Comparison of ENCODE assay signal across 1 cellular context in genomic region chr15:71455878-71456277, GRCh38.
A peak's percentile ranks its signal among the peaks of the same experiment; 100 is the strongest.
TF ChIP-seq lines count a peak whose summit lies in the region.

No MANE protein-coding gene starts in this region.

TF ChIP-seq in HepG2, 621 proteins besides CTCF, POLR2A, EP300 and RAD21 (continued from another document and continues in another):
- TF ChIP-seq, protein P1, sequence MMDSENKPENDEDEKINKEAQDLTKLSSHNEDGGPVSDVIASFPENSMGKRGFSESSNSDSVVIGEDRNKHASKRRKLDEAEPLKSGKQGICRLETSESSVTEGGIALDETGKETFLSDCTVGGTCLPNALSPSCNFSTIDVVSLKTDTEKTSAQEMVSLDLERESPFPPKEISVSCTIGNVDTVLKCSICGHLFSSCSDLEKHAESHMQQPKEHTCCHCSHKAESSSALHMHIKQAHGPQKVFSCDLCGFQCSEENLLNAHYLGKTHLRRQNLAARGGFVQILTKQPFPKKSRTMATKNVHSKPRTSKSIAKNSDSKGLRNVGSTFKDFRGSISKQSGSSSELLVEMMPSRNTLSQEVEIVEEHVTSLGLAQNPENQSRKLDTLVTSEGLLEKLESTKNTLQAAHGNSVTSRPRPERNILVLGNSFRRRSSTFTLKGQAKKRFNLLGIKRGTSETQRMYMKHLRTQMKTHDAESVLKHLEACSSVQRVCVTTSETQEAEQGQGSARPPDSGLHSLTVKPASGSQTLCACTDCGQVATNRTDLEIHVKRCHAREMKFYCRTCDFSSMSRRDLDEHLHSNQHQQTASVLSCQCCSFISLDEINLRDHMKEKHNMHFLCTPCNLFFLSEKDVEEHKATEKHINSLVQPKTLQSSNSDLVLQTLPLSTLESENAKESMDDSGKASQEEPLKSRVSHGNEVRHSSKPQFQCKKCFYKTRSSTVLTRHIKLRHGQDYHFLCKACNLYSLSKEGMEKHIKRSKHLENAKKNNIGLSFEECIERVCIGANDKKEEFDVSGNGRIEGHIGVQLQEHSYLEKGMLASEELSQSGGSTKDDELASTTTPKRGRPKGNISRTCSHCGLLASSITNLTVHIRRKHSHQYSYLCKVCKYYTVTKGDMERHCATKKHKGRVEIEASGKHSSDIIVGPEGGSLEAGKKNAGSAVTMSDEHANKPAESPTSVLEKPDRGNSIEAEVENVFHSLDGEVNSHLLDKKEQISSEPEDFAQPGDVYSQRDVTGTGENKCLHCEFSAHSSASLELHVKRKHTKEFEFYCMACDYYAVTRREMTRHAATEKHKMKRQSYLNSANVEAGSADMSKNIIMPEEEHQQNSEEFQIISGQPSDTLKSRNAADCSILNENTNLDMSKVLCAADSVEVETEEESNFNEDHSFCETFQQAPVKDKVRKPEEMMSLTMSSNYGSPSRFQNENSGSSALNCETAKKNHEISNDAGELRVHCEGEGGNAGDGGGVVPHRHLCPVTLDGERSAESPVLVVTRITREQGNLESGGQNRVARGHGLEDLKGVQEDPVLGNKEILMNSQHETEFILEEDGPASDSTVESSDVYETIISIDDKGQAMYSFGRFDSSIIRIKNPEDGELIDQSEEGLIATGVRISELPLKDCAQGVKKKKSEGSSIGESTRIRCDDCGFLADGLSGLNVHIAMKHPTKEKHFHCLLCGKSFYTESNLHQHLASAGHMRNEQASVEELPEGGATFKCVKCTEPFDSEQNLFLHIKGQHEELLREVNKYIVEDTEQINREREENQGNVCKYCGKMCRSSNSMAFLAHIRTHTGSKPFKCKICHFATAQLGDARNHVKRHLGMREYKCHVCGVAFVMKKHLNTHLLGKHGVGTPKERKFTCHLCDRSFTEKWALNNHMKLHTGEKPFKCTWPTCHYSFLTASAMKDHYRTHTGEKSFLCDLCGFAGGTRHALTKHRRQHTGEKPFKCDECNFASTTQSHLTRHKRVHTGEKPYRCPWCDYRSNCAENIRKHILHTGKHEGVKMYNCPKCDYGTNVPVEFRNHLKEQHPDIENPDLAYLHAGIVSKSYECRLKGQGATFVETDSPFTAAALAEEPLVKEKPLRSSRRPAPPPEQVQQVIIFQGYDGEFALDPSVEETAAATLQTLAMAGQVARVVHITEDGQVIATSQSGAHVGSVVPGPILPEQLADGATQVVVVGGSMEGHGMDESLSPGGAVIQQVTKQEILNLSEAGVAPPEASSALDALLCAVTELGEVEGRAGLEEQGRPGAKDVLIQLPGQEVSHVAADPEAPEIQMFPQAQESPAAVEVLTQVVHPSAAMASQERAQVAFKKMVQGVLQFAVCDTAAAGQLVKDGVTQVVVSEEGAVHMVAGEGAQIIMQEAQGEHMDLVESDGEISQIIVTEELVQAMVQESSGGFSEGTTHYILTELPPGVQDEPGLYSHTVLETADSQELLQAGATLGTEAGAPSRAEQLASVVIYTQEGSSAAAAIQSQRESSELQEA (CRISPR knock-in tag; IDR thresholded peaks at IDR 0.05; ENCODE audit: not compliant biosample characterization): no peak
- TF ChIP-seq ZNF747 (CRISPR knock-in tag; IDR thresholded peaks at IDR 0.05; ENCODE audit: borderline replicate concordance): no peak
- TF ChIP-seq, protein P2, sequence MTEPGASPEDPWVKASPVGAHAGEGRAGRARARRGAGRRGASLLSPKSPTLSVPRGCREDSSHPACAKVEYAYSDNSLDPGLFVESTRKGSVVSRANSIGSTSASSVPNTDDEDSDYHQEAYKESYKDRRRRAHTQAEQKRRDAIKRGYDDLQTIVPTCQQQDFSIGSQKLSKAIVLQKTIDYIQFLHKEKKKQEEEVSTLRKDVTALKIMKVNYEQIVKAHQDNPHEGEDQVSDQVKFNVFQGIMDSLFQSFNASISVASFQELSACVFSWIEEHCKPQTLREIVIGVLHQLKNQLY (CRISPR knock-in tag; IDR thresholded peaks at IDR 0.05): no peak
- TF ChIP-seq SMC3 (IDR thresholded peaks at IDR 0.05; ENCODE audit: low read length): no peak
- no peak for TF ChIP-seq PHF20 (CRISPR knock-in tag; IDR thresholded peaks at IDR 0.05)
- TF ChIP-seq ZNF713 (CRISPR knock-in tag; IDR thresholded peaks at IDR 0.05): no peak
- 0 out of 2 replicates have a peak, but pooled peaks have one; percentile 20 for TF ChIP-seq GATAD1 (CRISPR knock-in tag; IDR thresholded peaks at IDR 0.05)
- TF ChIP-seq ZNF326 (CRISPR knock-in tag; IDR thresholded peaks at IDR 0.05; ENCODE audit: borderline replicate concordance): no peak
- no peak for TF ChIP-seq ZNF589 (CRISPR knock-in tag; conservative IDR thresholded peaks at IDR 0.05)
- TF ChIP-seq, protein P3, sequence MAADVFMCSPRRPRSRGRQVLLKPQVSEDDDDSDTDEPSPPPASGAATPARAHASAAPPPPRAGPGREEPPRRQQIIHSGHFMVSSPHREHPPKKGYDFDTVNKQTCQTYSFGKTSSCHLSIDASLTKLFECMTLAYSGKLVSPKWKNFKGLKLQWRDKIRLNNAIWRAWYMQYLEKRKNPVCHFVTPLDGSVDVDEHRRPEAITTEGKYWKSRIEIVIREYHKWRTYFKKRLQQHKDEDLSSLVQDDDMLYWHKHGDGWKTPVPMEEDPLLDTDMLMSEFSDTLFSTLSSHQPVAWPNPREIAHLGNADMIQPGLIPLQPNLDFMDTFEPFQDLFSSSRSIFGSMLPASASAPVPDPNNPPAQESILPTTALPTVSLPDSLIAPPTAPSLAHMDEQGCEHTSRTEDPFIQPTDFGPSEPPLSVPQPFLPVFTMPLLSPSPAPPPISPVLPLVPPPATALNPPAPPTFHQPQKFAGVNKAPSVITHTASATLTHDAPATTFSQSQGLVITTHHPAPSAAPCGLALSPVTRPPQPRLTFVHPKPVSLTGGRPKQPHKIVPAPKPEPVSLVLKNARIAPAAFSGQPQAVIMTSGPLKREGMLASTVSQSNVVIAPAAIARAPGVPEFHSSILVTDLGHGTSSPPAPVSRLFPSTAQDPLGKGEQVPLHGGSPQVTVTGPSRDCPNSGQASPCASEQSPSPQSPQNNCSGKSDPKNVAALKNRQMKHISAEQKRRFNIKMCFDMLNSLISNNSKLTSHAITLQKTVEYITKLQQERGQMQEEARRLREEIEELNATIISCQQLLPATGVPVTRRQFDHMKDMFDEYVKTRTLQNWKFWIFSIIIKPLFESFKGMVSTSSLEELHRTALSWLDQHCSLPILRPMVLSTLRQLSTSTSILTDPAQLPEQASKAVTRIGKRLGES (CRISPR knock-in tag; IDR thresholded peaks at IDR 0.05; ENCODE audit: borderline replicate concordance): no peak
- TF ChIP-seq ZBTB7B (CRISPR knock-in tag; IDR thresholded peaks at IDR 0.05): peak; percentile 86
- no peak for TF ChIP-seq FUBP1 (CRISPR knock-in tag; IDR thresholded peaks at IDR 0.05; ENCODE audit: borderline replicate concordance)
- no peak for TF ChIP-seq ZNF549 (CRISPR knock-in tag; IDR thresholded peaks at IDR 0.05)
- TF ChIP-seq ZNF430 (CRISPR knock-in tag; IDR thresholded peaks at IDR 0.05): no peak
- TF ChIP-seq, protein P4, sequence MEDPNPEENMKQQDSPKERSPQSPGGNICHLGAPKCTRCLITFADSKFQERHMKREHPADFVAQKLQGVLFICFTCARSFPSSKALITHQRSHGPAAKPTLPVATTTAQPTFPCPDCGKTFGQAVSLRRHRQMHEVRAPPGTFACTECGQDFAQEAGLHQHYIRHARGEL (CRISPR knock-in tag; IDR thresholded peaks at IDR 0.05): no peak
- no peak for TF ChIP-seq MIER2 (CRISPR knock-in tag; IDR thresholded peaks at IDR 0.05)
- TF ChIP-seq ZNF776 (CRISPR knock-in tag; IDR thresholded peaks at IDR 0.05): no peak
- TF ChIP-seq ZNF550 (CRISPR knock-in tag; IDR thresholded peaks at IDR 0.05; ENCODE audit: borderline replicate concordance): no peak
- TF ChIP-seq ZNF737 (CRISPR knock-in tag; IDR thresholded peaks at IDR 0.05; ENCODE audit: borderline replicate concordance): no peak
- peak; percentile 86 for TF ChIP-seq SOX5 (CRISPR knock-in tag; IDR thresholded peaks at IDR 0.05; ENCODE audit: borderline replicate concordance)
- no peak for TF ChIP-seq KDM4B (CRISPR knock-in tag; IDR thresholded peaks at IDR 0.05)
- no peak for TF ChIP-seq KAT7 (CRISPR knock-in tag; IDR thresholded peaks at IDR 0.05; ENCODE audit: borderline replicate concordance)
- TF ChIP-seq YEATS2 (CRISPR knock-in tag; IDR thresholded peaks at IDR 0.05; ENCODE audit: borderline replicate concordance): no peak
- no peak for TF ChIP-seq ZNF577 (CRISPR knock-in tag; IDR thresholded peaks at IDR 0.05; ENCODE audit: borderline replicate concordance, low read depth)
- TF ChIP-seq ZSCAN25 (CRISPR knock-in tag; IDR thresholded peaks at IDR 0.05): no peak
- TF ChIP-seq, protein P5, sequence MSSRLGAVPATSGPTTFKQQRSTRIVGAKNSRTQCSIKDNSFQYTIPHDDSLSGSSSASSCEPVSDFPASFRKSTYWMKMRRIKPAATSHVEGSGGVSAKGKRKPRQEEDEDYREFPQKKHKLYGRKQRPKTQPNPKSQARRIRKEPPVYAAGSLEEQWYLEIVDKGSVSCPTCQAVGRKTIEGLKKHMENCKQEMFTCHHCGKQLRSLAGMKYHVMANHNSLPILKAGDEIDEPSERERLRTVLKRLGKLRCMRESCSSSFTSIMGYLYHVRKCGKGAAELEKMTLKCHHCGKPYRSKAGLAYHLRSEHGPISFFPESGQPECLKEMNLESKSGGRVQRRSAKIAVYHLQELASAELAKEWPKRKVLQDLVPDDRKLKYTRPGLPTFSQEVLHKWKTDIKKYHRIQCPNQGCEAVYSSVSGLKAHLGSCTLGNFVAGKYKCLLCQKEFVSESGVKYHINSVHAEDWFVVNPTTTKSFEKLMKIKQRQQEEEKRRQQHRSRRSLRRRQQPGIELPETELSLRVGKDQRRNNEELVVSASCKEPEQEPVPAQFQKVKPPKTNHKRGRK (CRISPR knock-in tag; IDR thresholded peaks at IDR 0.05): no peak
- no peak for TF ChIP-seq ZNF143 (CRISPR knock-in tag; IDR thresholded peaks at IDR 0.05)
- TF ChIP-seq, protein P6, sequence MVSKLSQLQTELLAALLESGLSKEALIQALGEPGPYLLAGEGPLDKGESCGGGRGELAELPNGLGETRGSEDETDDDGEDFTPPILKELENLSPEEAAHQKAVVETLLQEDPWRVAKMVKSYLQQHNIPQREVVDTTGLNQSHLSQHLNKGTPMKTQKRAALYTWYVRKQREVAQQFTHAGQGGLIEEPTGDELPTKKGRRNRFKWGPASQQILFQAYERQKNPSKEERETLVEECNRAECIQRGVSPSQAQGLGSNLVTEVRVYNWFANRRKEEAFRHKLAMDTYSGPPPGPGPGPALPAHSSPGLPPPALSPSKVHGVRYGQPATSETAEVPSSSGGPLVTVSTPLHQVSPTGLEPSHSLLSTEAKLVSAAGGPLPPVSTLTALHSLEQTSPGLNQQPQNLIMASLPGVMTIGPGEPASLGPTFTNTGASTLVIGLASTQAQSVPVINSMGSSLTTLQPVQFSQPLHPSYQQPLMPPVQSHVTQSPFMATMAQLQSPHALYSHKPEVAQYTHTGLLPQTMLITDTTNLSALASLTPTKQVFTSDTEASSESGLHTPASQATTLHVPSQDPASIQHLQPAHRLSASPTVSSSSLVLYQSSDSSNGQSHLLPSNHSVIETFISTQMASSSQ (IDR thresholded peaks at IDR 0.05; ENCODE audit: low read depth): peak; percentile 48; the same call in 1 of the 2 replicates
- TF ChIP-seq, protein P6 (CRISPR knock-in tag; IDR thresholded peaks at IDR 0.05; ENCODE audit: borderline replicate concordance): peak; percentile 73; the same call in 1 of the 2 replicates
- TF ChIP-seq SMAD3 (CRISPR knock-in tag; IDR thresholded peaks at IDR 0.05): peak; percentile 47; the same call in 1 of the 2 replicates
- TF ChIP-seq HCFC1 (IDR thresholded peaks at IDR 0.05; ENCODE audit: low read depth, low read length): no peak
- TF ChIP-seq FOXM1 (CRISPR knock-in tag; IDR thresholded peaks at IDR 0.05): no peak
- TF ChIP-seq, protein P7, sequence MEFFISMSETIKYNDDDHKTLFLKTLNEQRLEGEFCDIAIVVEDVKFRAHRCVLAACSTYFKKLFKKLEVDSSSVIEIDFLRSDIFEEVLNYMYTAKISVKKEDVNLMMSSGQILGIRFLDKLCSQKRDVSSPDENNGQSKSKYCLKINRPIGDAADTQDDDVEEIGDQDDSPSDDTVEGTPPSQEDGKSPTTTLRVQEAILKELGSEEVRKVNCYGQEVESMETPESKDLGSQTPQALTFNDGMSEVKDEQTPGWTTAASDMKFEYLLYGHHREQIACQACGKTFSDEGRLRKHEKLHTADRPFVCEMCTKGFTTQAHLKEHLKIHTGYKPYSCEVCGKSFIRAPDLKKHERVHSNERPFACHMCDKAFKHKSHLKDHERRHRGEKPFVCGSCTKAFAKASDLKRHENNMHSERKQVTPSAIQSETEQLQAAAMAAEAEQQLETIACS (CRISPR knock-in tag; IDR thresholded peaks at IDR 0.05): no peak
- peak; percentile 64; the same call in 1 of the 2 replicates for TF ChIP-seq FOXO1 (CRISPR knock-in tag; IDR thresholded peaks at IDR 0.05)
- TF ChIP-seq ZKSCAN5 (CRISPR knock-in tag; IDR thresholded peaks at IDR 0.05): no peak
- no peak for TF ChIP-seq RBM22 (optimal IDR thresholded peaks at IDR 0.05; ENCODE audit: low read length)
- TF ChIP-seq, protein P8, sequence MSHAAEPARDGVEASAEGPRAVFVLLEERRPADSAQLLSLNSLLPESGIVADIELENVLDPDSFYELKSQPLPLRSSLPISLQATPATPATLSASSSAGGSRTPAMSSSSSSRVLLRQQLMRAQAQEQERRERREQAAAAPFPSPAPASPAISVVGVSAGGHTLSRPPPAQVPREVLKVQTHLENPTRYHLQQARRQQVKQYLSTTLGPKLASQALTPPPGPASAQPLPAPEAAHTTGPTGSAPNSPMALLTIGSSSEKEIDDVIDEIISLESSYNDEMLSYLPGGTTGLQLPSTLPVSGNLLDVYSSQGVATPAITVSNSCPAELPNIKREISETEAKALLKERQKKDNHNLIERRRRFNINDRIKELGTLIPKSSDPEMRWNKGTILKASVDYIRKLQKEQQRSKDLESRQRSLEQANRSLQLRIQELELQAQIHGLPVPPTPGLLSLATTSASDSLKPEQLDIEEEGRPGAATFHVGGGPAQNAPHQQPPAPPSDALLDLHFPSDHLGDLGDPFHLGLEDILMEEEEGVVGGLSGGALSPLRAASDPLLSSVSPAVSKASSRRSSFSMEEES (CRISPR knock-in tag; IDR thresholded peaks at IDR 0.05): no peak
